Comparison of ENCODE assay signal across 1 cellular context in genomic region chr11:67465190-67465522, GRCh38.
TF ChIP-seq lines count a peak whose summit lies in the region.

No MANE protein-coding gene starts in this region.

TF ChIP-seq in liver, 16 proteins besides CTCF, POLR2A, EP300 and RAD21 (continued from another document):
- TF ChIP-seq REST (IDR thresholded peaks at IDR 0.05) (no peak), YY1 (IDR thresholded peaks at IDR 0.05) (no peak), HNF4A (conservative IDR thresholded peaks at IDR 0.05) (no peak), ZBTB33 (IDR thresholded peaks at IDR 0.05) (no peak), NR2F2 (IDR thresholded peaks at IDR 0.05) (no peak), EGR1 (IDR thresholded peaks at IDR 0.05; ENCODE audit: low read depth in 2 of 2) (no peak), RXRA (IDR thresholded peaks at IDR 0.05) (no peak), FOXA1 (IDR thresholded peaks at IDR 0.05) (no peak), MAX (IDR thresholded peaks at IDR 0.05) (no peak)
